9 cellular contexts compared by ENCODE assay signal in genomic region chr7:32587431-32587948, GRCh38.
DNase-seq lines count a peak whose midpoint lies in the region; ATAC-seq and TF ChIP-seq lines count a peak whose summit lies in the region.
"Had no signal": no experiment of that assay in that cellular context is flagged by ENCODE, and none has a peak within 500 bp of the region (broad histone marks: within the 10 kb centered on the region; RNA-seq: fewer than 3 reads in every experiment).

No MANE protein-coding gene starts in this region.

- no peaks in the 10 kb centered on the region for H3K27me3 Mint-ChIP-seq in MCF 10A (ENCODE audit: insufficient read depth, unreplicated experiment)

- intact Hi-C loops in MCF 10A (cut with micrococcal nuclease) (no loop called here), left colon (cut with DNase I, micrococcal nuclease) (no loop called here), uterus (cut with DNase I; ENCODE audit: low total_unique reads) (no loop called here)

- H3K27ac ChIP-seq in uterus (peak overlapping the region; percentile 36 to 56), coronary artery (peak overlapping the region in 1 of 2 donors; percentile 20)
- H3K27ac ChIP-seq: BLaER1 treated with 17β-estradiol and CSF1 and Interleukin-3, amounts not matched to agents 10 nM and 100 nM had no signal

- H3K36me3 Mint-ChIP-seq in activated naive CD4-positive, alpha-beta T cell treated with anti-CD3 and anti-CD28 coated beads, Interleukin-2, amount 50 U/mL, for 72 hours, result peaks cover 0 to 7% of the 10 kb centered on the region in 2 donors
- peaks cover 70% of the 10 kb centered on the region for H3K36me3 Mint-ChIP-seq in MCF 10A (ENCODE audit: insufficient read depth, unreplicated experiment)

- H3K4me3 Mint-ChIP-seq in MCF 10A (ENCODE audit: unreplicated experiment), result no peak overlapping the region

- no peak for ATAC-seq in activated naive CD4-positive, alpha-beta T cell treated with anti-CD3 and anti-CD28 coated beads, Interleukin-2, amount 50 U/mL, for 72 hours
- peak; percentile 8 for ATAC-seq in left colon
- no peak for ATAC-seq in GM21825 (IDR thresholded peaks at IDR 0.05; ENCODE audit: unreplicated experiment)
- ATAC-seq in GM19467 (IDR thresholded peaks at IDR 0.05; ENCODE audit: unreplicated experiment), result no peak

- TF ChIP-seq POLR2A in uterus (IDR thresholded peaks at IDR 0.05), result no peak

- no TSS peak for BruUV-seq in MCF 10A (replicated peaks; lab: Mats Ljungman, UMichigan)

- DNase-seq in activated naive CD4-positive, alpha-beta T cell treated with anti-CD3 and anti-CD28 coated beads, Interleukin-2, amount 50 U/mL, for 72 hours (ENCODE audit: low spot score in 2 of 2), result no peak
- DNase-seq in activated naive CD4-positive, alpha-beta T cell treated with anti-CD3 and anti-CD28 coated beads, Interleukin-2, amount 50 U/mL, for 16 hours, result no peak
- peak; percentile 58 for DNase-seq in MCF 10A (ENCODE audit: unreplicated experiment)
- DNase-seq in left colon, result no peak
- DNase-seq in uterus, result no peak
- no peak for DNase-seq in coronary artery (ENCODE audit: low spot score)

- peaks cover 6% of the 10 kb centered on the region for H3K4me1 Mint-ChIP-seq in MCF 10A (ENCODE audit: insufficient read depth, unreplicated experiment)

- TF ChIP-seq CTCF in MCF 10A (IDR thresholded peaks at IDR 0.05; ENCODE audit: unreplicated experiment) (no peak), uterus (IDR thresholded peaks at IDR 0.05) (no peak), coronary artery (IDR thresholded peaks at IDR 0.05) (no peak)

- no peaks in the 10 kb centered on the region for H3K9me3 Mint-ChIP-seq in activated naive CD4-positive, alpha-beta T cell treated with anti-CD3 and anti-CD28 coated beads, Interleukin-2, amount 50 U/mL, for 72 hours
- no peaks in the 10 kb centered on the region for H3K9me3 Mint-ChIP-seq in MCF 10A (ENCODE audit: unreplicated experiment)

- no peaks in the 10 kb centered on the region for H3K27me3 ChIP-seq in uterus
- H3K27me3 ChIP-seq: BLaER1 treated with 17β-estradiol and CSF1 and Interleukin-3, amounts not matched to agents 10 nM and 100 nM had no signal

- H3K4me1 ChIP-seq in uterus, result no peaks in the 10 kb centered on the region

- CTCF ChIA-PET in MCF 10A (lab: Yijun Ruan, JAX), result interaction anchor here (1.2 kb wide), 1 partner anchor 107 kb away, joined by 3 read pairs; no protein-coding TSS in a partner anchor

- no peaks in the 10 kb centered on the region for H3K36me3 ChIP-seq in uterus

- H3K4me3 ChIP-seq in uterus (no peak overlapping the region), coronary artery (no peak overlapping the region)
- H3K4me3 ChIP-seq: BLaER1 treated with 17β-estradiol and CSF1 and Interleukin-3, amounts not matched to agents 10 nM and 100 nM had no signal

- H3K9me3 ChIP-seq in uterus, result no peaks in the 10 kb centered on the region
- H3K9me3 ChIP-seq: BLaER1 treated with 17β-estradiol and CSF1 and Interleukin-3, amounts not matched to agents 10 nM and 100 nM had no signal

- POLR2A ChIA-PET in MCF 10A (lab: Yijun Ruan, JAX), result interaction anchor here (0.6 kb wide), 1 partner anchor 90 kb away, joined by 3 read pairs; no protein-coding TSS in a partner anchor

- peak overlapping the region; percentile 42 to 52 for H3K27ac Mint-ChIP-seq in activated naive CD4-positive, alpha-beta T cell treated with anti-CD3 and anti-CD28 coated beads, Interleukin-2, amount 50 U/mL, for 72 hours
- peak overlapping the region; percentile 5 for H3K27ac Mint-ChIP-seq in MCF 10A (ENCODE audit: low read depth, unreplicated experiment)
